Comparison of ENCODE assay signal across 33 cellular contexts in the genomic region with DNA sequence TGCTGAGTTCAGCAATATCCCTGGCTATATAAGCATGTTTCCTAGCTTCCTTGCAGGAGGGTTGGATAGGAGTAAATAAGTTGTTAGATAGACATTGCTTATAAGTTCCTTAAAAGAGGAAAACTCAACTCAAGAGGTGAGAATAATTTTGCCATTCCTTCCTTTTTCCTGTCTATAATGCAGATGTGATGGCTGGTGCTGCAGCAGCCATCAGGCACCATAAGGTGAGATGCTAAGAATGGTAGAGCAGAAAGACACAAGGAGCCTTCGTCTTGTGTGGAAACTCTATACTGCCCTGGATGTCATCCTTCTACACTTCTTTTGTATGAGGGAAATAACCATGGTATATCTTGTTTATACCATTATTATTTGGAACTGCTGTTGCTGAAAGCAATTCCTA.
"Had no signal": no experiment of that assay in that cellular context is flagged by ENCODE, and none has a peak within 500 bp of the region (broad histone marks: within the 10 kb centered on the region; RNA-seq: fewer than 3 reads in every experiment).

No MANE protein-coding gene starts in this region.

- H3K27me3 ChIP-seq: adrenal gland, body of pancreas, breast epithelium had no signal

- H3K4me1 ChIP-seq: breast epithelium had no signal

- ATAC-seq: activated CD8-positive, alpha-beta T cell treated with anti-CD3 and anti-CD28 coated beads for 36 hours; activated naive CD4-positive, alpha-beta T cell treated with anti-CD3 and anti-CD28 coated beads, Interleukin-2, amount 50 U/mL, for 72 hours; activated T-cell treated with anti-CD3 and anti-CD28 coated beads, Interleukin-2, amount 50 U/mL, for 4 hours; activated T-cell treated with anti-CD3 and anti-CD28 coated beads, Interleukin-2, amount 50 U/mL, for 72 hours; activated T-helper 17 cell treated with anti-CD3 and anti-CD28 coated beads, Interleukin-2, amount 50 U/mL, for 72 hours; body of pancreas had no signal

- H3K36me3 ChIP-seq: adrenal gland, brain microvascular endothelial cell, breast epithelium had no signal

- H3K9me3 ChIP-seq: adrenal gland, body of pancreas, breast epithelium had no signal

- H3K27ac ChIP-seq: adrenal gland, brain microvascular endothelial cell, breast epithelium had no signal

- H3K4me3 ChIP-seq: adrenal gland, body of pancreas, breast epithelium had no signal

- FAIRE-seq: astrocyte, TTC549 had no signal

- DNase-seq: activated B cell treated with CpG ODN at 0.5 μM for 24 hours; activated CD4-positive, alpha-beta memory T cell treated with anti-CD3 and anti-CD28 coated beads for 36 hours; activated CD4-positive, alpha-beta T cell treated with anti-CD3 and anti-CD28 coated beads for 4 hours; activated CD4-positive, alpha-beta T cell treated with anti-CD3 and anti-CD28 coated beads, Interleukin-2, amount 10 ng/mL, durations not matched to agents 24 days and 14 days; activated CD4-positive, alpha-beta T cell treated with anti-CD3 and anti-CD28 coated beads, Interleukin-2, amount 50 U/mL, for 1 hour; activated CD4-positive, alpha-beta T cell treated with anti-CD3 and anti-CD28 coated beads, Interleukin-2, amount 50 U/mL, for 4 hours; activated CD4-positive, CD25-positive, alpha-beta regulatory T cell treated with anti-CD3 and anti-CD28 coated beads, Interleukin-2, amount 50 U/mL, for 72 hours; activated CD8-positive, alpha-beta memory T cell treated with anti-CD3 and anti-CD28 coated beads, Interleukin-2, amount 50 U/mL, for 4 hours; activated CD8-positive, alpha-beta T cell treated with anti-CD3 and anti-CD28 coated beads for 36 hours; activated effector memory CD4-positive, alpha-beta T cell treated with anti-CD3 and anti-CD28 coated beads, Interleukin-2, amount 50 U/mL, for 16 hours; activated gamma-delta T cell treated with Interleukin-2 at 50 U/mL for 16 hours; activated naive CD4-positive, alpha-beta T cell; activated naive CD4-positive, alpha-beta T cell treated with anti-CD3 and anti-CD28 coated beads for 36 hours; activated naive CD4-positive, alpha-beta T cell treated with anti-CD3 and anti-CD28 coated beads, Interleukin-2, amount 50 U/mL, for 16 hours; activated naive CD8-positive, alpha-beta T cell treated with anti-CD3 and anti-CD28 coated beads for 36 hours; activated T-cell treated with anti-CD3 and anti-CD28 coated beads for 4 hours; activated T-cell treated with anti-CD3 and anti-CD28 coated beads, Interleukin-2, amount 50 U/mL, for 1 hour; activated T-cell treated with anti-CD3 and anti-CD28 coated beads, Interleukin-2, amount 50 U/mL, for 4 hours; activated T-cell treated with anti-CD3 and anti-CD28 coated beads, Interleukin-2, amount 50 U/mL, for 72 hours; adrenal gland; amniotic stem cell; aorta; body of pancreas; brain microvascular endothelial cell; central memory CD4-positive, alpha-beta T cell; T-helper 1 cell; T-helper 2 cell; T-helper 9 cell had no signal
